29 cellular contexts compared by ENCODE assay signal in genomic region chr1:55585402-55585792, GRCh38.
DNase-seq lines count a peak whose midpoint lies in the region; ATAC-seq, FAIRE-seq and TF ChIP-seq lines count a peak whose summit lies in the region.
"Had no signal": no experiment of that assay in that cellular context is flagged by ENCODE, and none has a peak within 500 bp of the region (broad histone marks: within the 10 kb centered on the region; RNA-seq: fewer than 3 reads in every experiment).

No MANE protein-coding gene starts in this region.

- H4K20me1 ChIP-seq in GM23248 (ENCODE audit: insufficient read depth) = no peaks in the 10 kb centered on the region
- H4K20me1 ChIP-seq: BLaER1 treated with 17β-estradiol and CSF1 and Interleukin-3, amounts not matched to agents 10 nM and 100 nM had no signal

- peak overlapping the region; percentile 14; the same call in 1 of the 2 replicates for H2AFZ ChIP-seq in GM23248

- peaks cover 45% of the 10 kb centered on the region for H3K4me1 ChIP-seq in GM23248 (ENCODE audit: insufficient read depth)
- H3K4me1 ChIP-seq in esophagus muscularis mucosa = peaks cover 0 to 65% (median 43%) of the 10 kb centered on the region in 4 donors
- peaks cover 35% of the 10 kb centered on the region for H3K4me1 ChIP-seq in suprapubic skin
- no peaks in the 10 kb centered on the region for H3K4me1 ChIP-seq in pancreas
- H3K4me1 ChIP-seq: BLaER1 treated with 17β-estradiol and CSF1 and Interleukin-3, amounts not matched to agents 10 nM and 100 nM; prostate gland had no signal

- H3K27me3 ChIP-seq in GM23248 (replicated peaks; ENCODE audit: insufficient read depth) (no peaks in the 10 kb centered on the region), esophagus muscularis mucosa (peaks cover 0 to 3% (median 0%) of the 10 kb centered on the region in 4 donors), suprapubic skin (no peaks in the 10 kb centered on the region), pancreas (no peaks in the 10 kb centered on the region)
- H3K27me3 ChIP-seq: BLaER1 treated with 17β-estradiol and CSF1 and Interleukin-3, amounts not matched to agents 10 nM and 100 nM; neutrophil; upper lobe of left lung had no signal

- DNase-seq in GM23248 (no peak), esophagus muscularis mucosa (ENCODE audit: extremely low spot score) (peak; percentile 64), suprapubic skin (ENCODE audit: low spot score in 2 of 2) (no peak), pancreas (no peak), retina (no peak)
- DNase-seq: activated CD4-positive, alpha-beta memory T cell treated with anti-CD3 and anti-CD28 coated beads for 36 hours; activated CD8-positive, alpha-beta memory T cell treated with anti-CD3 and anti-CD28 coated beads, Interleukin-2, amount 50 U/mL, for 48 hours; activated naive CD4-positive, alpha-beta T cell treated with anti-CD3 and anti-CD28 coated beads, Interleukin-2, amount 10 ng/mL, durations not matched to agents 7 days and 5 days; effector CD4-positive, alpha-beta T cell; GDM1; glutamatergic neuron; NCI-H510A; stimulated activated CD4-positive, alpha-beta T cell treated with anti-CD3 and anti-CD28 coated beads, Interleukin-12 subunit alpha, Interleukin-12 subunit beta, amount 100 ng/mL, for 4 hours; stimulated activated CD4-positive, alpha-beta T cell treated with anti-CD3 and anti-CD28 coated beads, Interleukin-2, amount 100 ng/mL, for 48 hours; stimulated activated naive CD8-positive, alpha-beta T cell treated with anti-CD3 and anti-CD28 coated beads, Interleukin-15, amount 100 ng/mL, for 72 hours; T-helper 17 cell; upper lobe of left lung had no signal

- H3K9me2 ChIP-seq in GM23248 (ENCODE audit: insufficient read depth) = no peaks in the 10 kb centered on the region

- H3K4me3 ChIP-seq in GM23248 (no peak overlapping the region), esophagus muscularis mucosa (no peak overlapping the region), suprapubic skin (no peak overlapping the region), pancreas (no peak overlapping the region)
- H3K4me3 ChIP-seq: BLaER1 treated with 17β-estradiol and CSF1 and Interleukin-3, amounts not matched to agents 10 nM and 100 nM; prostate gland; upper lobe of left lung had no signal

- in situ Hi-C loops in GM23248 (cut with MboI) = no loop called here

- H3K9me3 ChIP-seq in GM23248 (ENCODE audit: low read depth) (no peaks in the 10 kb centered on the region), esophagus muscularis mucosa (no peaks in the 10 kb centered on the region), suprapubic skin (no peaks in the 10 kb centered on the region), pancreas (no peaks in the 10 kb centered on the region)
- H3K9me3 ChIP-seq: BLaER1 treated with 17β-estradiol and CSF1 and Interleukin-3, amounts not matched to agents 10 nM and 100 nM; neutrophil; prostate gland; upper lobe of left lung had no signal

- H3F3A ChIP-seq in GM23248 (ENCODE audit: insufficient read depth) = peaks cover 37% of the 10 kb centered on the region

- no peak for TF ChIP-seq POLR2A in esophagus muscularis mucosa (IDR thresholded peaks at IDR 0.05; ENCODE audit: low read depth)
- no peak for TF ChIP-seq POLR2A in suprapubic skin (IDR thresholded peaks at IDR 0.05)

- ATAC-seq in SK-N-SH treated with all-trans-retinoic acid at 6 μM for 48 hours = peak; percentile 3; the same call in 1 of the 3 replicates
- no peak for ATAC-seq in pancreas
- no peak for ATAC-seq in HG02981 (IDR thresholded peaks at IDR 0.05; ENCODE audit: unreplicated experiment)
- ATAC-seq in GM21367 (IDR thresholded peaks at IDR 0.05; ENCODE audit: unreplicated experiment) = no peak
- ATAC-seq: activated CD4-positive, CD25-positive, alpha-beta regulatory T cell treated with anti-CD3 and anti-CD28 coated beads, Interleukin-2, amount 50 U/mL, for 24 hours; left lobe of liver; stimulated activated naive CD8-positive, alpha-beta T cell treated with anti-CD3 and anti-CD28 coated beads, Interleukin-15, amount 100 ng/mL, for 72 hours; T-helper 17 cell had no signal

- WGBS in GM23248 (ENCODE audit: low coverage in 1 of 2, low lambda C conversion rate in 2 of 2, missing lambda C conversion rate in 2 of 2), 2 experiments = 42 to 43% methylated on average over 3 of the region's 3 CpGs
- whole genome bisulfite sequencing in esophagus muscularis mucosa = 85% methylated on average over 3 of the region's 3 CpGs
- WGBS in suprapubic skin = 70% methylated on average over 3 of the region's 3 CpGs
- 72 to 80% methylated on average over 3 of the region's 3 CpGs for WGBS in pancreas, 2 donors

- TF ChIP-seq CTCF in esophagus muscularis mucosa (IDR thresholded peaks at IDR 0.05) = no peak
- no peak for TF ChIP-seq CTCF in suprapubic skin (IDR thresholded peaks at IDR 0.05)
- no peak for TF ChIP-seq CTCF in pancreas (IDR thresholded peaks at IDR 0.05)

- H3K9ac ChIP-seq in GM23248 = no peak overlapping the region
- H3K9ac ChIP-seq: BLaER1 treated with 17β-estradiol and CSF1 and Interleukin-3, amounts not matched to agents 10 nM and 100 nM had no signal

- no peak overlapping the region for H3K27ac ChIP-seq in GM23248
- H3K27ac ChIP-seq in esophagus muscularis mucosa (replicated peaks in 1 of 4) = peak overlapping the region in 3 of 4 donors; percentile 33 to 56 (median 45)
- peak overlapping the region; percentile 30 for H3K27ac ChIP-seq in suprapubic skin
- no peak overlapping the region for H3K27ac ChIP-seq in pancreas
- H3K27ac ChIP-seq: BLaER1 treated with 17β-estradiol and CSF1 and Interleukin-3, amounts not matched to agents 10 nM and 100 nM; neutrophil; upper lobe of left lung had no signal

- intact Hi-C loops in esophagus muscularis mucosa (cut with DNase I) = no loop called here
- intact Hi-C loops in pancreas (cut with DNase I) = no loop called here

- TF ChIP-seq EP300 in esophagus muscularis mucosa (IDR thresholded peaks at IDR 0.05) = no peak
- no peak for TF ChIP-seq EP300 in suprapubic skin (IDR thresholded peaks at IDR 0.05)

- H3K36me3 ChIP-seq in GM23248 (ENCODE audit: low read depth) = no peaks in the 10 kb centered on the region
- H3K36me3 ChIP-seq in esophagus muscularis mucosa = no peaks in the 10 kb centered on the region
- no peaks in the 10 kb centered on the region for H3K36me3 ChIP-seq in suprapubic skin
- no peaks in the 10 kb centered on the region for H3K36me3 ChIP-seq in pancreas
- H3K36me3 ChIP-seq: BLaER1 treated with 17β-estradiol and CSF1 and Interleukin-3, amounts not matched to agents 10 nM and 100 nM; neutrophil; prostate gland; upper lobe of left lung had no signal

- H3K4me2 ChIP-seq in GM23248 (ENCODE audit: unreplicated experiment) = no peak overlapping the region
- H3K4me2 ChIP-seq: BLaER1 treated with 17β-estradiol and CSF1 and Interleukin-3, amounts not matched to agents 10 nM and 100 nM had no signal

- no peak for FAIRE-seq in pancreas (lab: Jason Lieb, UNC)
- FAIRE-seq: bronchial epithelial cell, colon, islet of Langerhans, TTC549 had no signal

- no peaks in the 10 kb centered on the region for H3K79me2 ChIP-seq in GM23248 (ENCODE audit: insufficient read depth)

TF ChIP-seq in SK-N-SH treated with all-trans-retinoic acid at 6 μM for 48 hours, 23 proteins besides CTCF, POLR2A, EP300 and RAD21:
- TF ChIP-seq ZFP30 (CRISPR knock-in tag; IDR thresholded peaks at IDR 0.05) (no peak), TCF4 (CRISPR knock-in tag; IDR thresholded peaks at IDR 0.05; ENCODE audit: borderline replicate concordance) (no peak), ESRRG (CRISPR knock-in tag; IDR thresholded peaks at IDR 0.05) (no peak), BACH2 (CRISPR knock-in tag; IDR thresholded peaks at IDR 0.05; ENCODE audit: borderline replicate concordance) (no peak), ZC3H10 (CRISPR knock-in tag; IDR thresholded peaks at IDR 0.05) (no peak), OSR1 (CRISPR knock-in tag; IDR thresholded peaks at IDR 0.05) (no peak), SNAI2 (CRISPR knock-in tag; IDR thresholded peaks at IDR 0.05) (no peak), TOX (CRISPR knock-in tag; IDR thresholded peaks at IDR 0.05; ENCODE audit: borderline replicate concordance) (no peak), ZNF565 (CRISPR knock-in tag; conservative IDR thresholded peaks at IDR 0.05; ENCODE audit: low read depth) (no peak), GLIS3 (CRISPR knock-in tag; IDR thresholded peaks at IDR 0.05) (no peak), PPARA (CRISPR knock-in tag; IDR thresholded peaks at IDR 0.05; ENCODE audit: borderline replicate concordance) (no peak), RARB (CRISPR knock-in tag; IDR thresholded peaks at IDR 0.05) (no peak)
- TF ChIP-seq, protein P1, sequence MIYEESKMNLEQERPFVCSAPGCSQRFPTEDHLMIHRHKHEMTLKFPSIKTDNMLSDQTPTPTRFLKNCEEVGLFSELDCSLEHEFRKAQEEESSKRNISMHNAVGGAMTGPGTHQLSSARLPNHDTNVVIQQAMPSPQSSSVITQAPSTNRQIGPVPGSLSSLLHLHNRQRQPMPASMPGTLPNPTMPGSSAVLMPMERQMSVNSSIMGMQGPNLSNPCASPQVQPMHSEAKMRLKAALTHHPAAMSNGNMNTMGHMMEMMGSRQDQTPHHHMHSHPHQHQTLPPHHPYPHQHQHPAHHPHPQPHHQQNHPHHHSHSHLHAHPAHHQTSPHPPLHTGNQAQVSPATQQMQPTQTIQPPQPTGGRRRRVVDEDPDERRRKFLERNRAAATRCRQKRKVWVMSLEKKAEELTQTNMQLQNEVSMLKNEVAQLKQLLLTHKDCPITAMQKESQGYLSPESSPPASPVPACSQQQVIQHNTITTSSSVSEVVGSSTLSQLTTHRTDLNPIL (CRISPR knock-in tag; IDR thresholded peaks at IDR 0.05; ENCODE audit: low read depth) = no peak
- TF ChIP-seq, protein P2, sequence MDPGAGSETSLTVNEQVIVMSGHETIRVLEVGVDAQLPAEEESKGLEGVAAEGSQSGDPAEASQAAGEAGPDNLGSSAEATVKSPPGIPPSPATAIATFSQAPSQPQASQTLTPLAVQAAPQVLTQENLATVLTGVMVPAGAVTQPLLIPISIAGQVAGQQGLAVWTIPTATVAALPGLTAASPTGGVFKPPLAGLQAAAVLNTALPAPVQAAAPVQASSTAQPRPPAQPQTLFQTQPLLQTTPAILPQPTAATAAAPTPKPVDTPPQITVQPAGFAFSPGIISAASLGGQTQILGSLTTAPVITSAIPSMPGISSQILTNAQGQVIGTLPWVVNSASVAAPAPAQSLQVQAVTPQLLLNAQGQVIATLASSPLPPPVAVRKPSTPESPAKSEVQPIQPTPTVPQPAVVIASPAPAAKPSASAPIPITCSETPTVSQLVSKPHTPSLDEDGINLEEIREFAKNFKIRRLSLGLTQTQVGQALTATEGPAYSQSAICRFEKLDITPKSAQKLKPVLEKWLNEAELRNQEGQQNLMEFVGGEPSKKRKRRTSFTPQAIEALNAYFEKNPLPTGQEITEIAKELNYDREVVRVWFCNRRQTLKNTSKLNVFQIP (CRISPR knock-in tag; IDR thresholded peaks at IDR 0.05; ENCODE audit: borderline replicate concordance, low read depth) = no peak
TF ChIP-seq in SK-N-SH treated with all-trans-retinoic acid at 6 μM for 48 hours: peak in this region for 0.

Comparison
In these comparisons a context has a peak if more than half of its experiments do, and no peak if none do; other contexts are left out.
1. H3K27ac ChIP-seq: peak in esophagus muscularis mucosa (3 of 4) and suprapubic skin (single experiment); none in GM23248 (single experiment) and pancreas (0 of 4).